Comparison of ENCODE assay signal across 8 cellular contexts in genomic region chr1:213014642-213015041, GRCh38. TPM values are rescaled to one million over a fixed set of nuclear protein-coding genes. Genes with fewer than 3 reads are reported as not detected.
DNase-seq lines count a peak whose midpoint lies in the region; ATAC-seq, FAIRE-seq and TF ChIP-seq lines count a peak whose summit lies in the region.

No MANE protein-coding gene starts in this region.

- H3K4me1 ChIP-seq in A549 (peaks cover 11% of the 10 kb centered on the region; the same call in 2 of the 3 replicates), psoas muscle (peaks cover 22% of the 10 kb centered on the region)

- H3K27me3 ChIP-seq in psoas muscle (ENCODE audit: insufficient read depth in 3 of 3, low read length in 2 of 3) = no peaks in the 10 kb centered on the region

- no peak for TF ChIP-seq POLR2A in A549 (IDR thresholded peaks at IDR 0.05; ENCODE audit: low read length)

- POLR2A ChIA-PET in A549 (lab: Yijun Ruan, JAX) = no interaction called here

- no peak for TF ChIP-seq EP300 in A549 (IDR thresholded peaks at IDR 0.05)

- DNase-seq in A549 (ENCODE audit: low read depth in 1 of 2, low spot score in 1 of 2) = peak in 1 of 2 experiments; percentile 10
- DNase-seq in GM12865 (ENCODE audit: low read depth) = peak; percentile 12
- DNase-seq in SW480 (ENCODE audit: low spot score) = peak; percentile 14
- peak; percentile 36 for DNase-seq in fibroblast of pulmonary artery (ENCODE audit: low read depth)
- no peak for DNase-seq in psoas muscle
- no peak for DNase-seq in NCI-H2196 treated with DMSO at 0.1 percent for 48 hours (lab: John Stamatoyannopoulos, UW; ENCODE audit: unreplicated experiment)
- DNase-seq in activated CD8-positive, alpha-beta memory T cell treated with anti-CD3 and anti-CD28 coated beads for 24 hours = no peak
- DNase-seq in NCI-H2029 (lab: John Stamatoyannopoulos, UW) = no peak

- TF ChIP-seq CTCF in A549 (IDR thresholded peaks at IDR 0.05) (no peak), GM12865 (IDR thresholded peaks at IDR 0.05; ENCODE audit: insufficient read depth, low read depth, low read length, missing control alignments) (no peak), fibroblast of pulmonary artery (IDR thresholded peaks at IDR 0.05; ENCODE audit: low read length, missing control alignments) (no peak), psoas muscle (IDR thresholded peaks at IDR 0.05) (no peak)

- peak overlapping the region; percentile 73 for H3K4me2 ChIP-seq in A549

- no peak for TF ChIP-seq RAD21 in A549 (conservative IDR thresholded peaks at IDR 0.05 in 1 of 2, IDR thresholded peaks at IDR 0.05 in 1 of 2)

- WGBS in A549 (ENCODE audit: missing lambda C conversion rate) = 4% methylated on average over 7 of the region's 7 CpGs
- 8 to 10% (median 8%) methylated on average over 7 of the region's 7 CpGs for WGBS in psoas muscle, 3 donors

- ATAC-seq in A549 = peak in 1 of 2 experiments; percentile 3; a peak in 2 of 6 replicates
- ATAC-seq in psoas muscle = peak in 1 of 4 donors; percentile 2

- peak overlapping the region; percentile 92 to 94 for H3K27ac ChIP-seq in A549
- H3K27ac ChIP-seq in psoas muscle = peak overlapping the region; percentile 88

- peaks cover 0 to 24% of the 10 kb centered on the region in 2 donors for H3K36me3 ChIP-seq in psoas muscle (ENCODE audit: insufficient read depth in 1 of 2, low read depth in 1 of 2)

- H3K4me3 ChIP-seq in A549 = peak overlapping the region; percentile 60
- peak overlapping the region; percentile 95 for H3K4me3 ChIP-seq in GM12865 (ENCODE audit: low read depth, low read length)
- peak overlapping the region; percentile 85 for H3K4me3 ChIP-seq in fibroblast of pulmonary artery (replicated peaks; ENCODE audit: low read depth, low read length)
- peak overlapping the region; percentile 92 for H3K4me3 ChIP-seq in psoas muscle

- no peak for FAIRE-seq in A549 (lab: Jason Lieb, UNC)

- CTCF ChIA-PET in A549 (lab: Yijun Ruan, JAX) = interaction anchor here (1.2 to 1.8 kb wide), 2 partner anchors 17 to 19 kb away, joined by 3 to 9 read pairs; no protein-coding TSS in a partner anchor

- no peaks in the 10 kb centered on the region for H3K9me3 ChIP-seq in A549
- H3K9me3 ChIP-seq in psoas muscle = no peaks in the 10 kb centered on the region

- intact Hi-C loops in psoas muscle (cut with DNase I) = no loop called here

TF ChIP-seq in A549, 52 proteins besides CTCF, POLR2A, EP300 and RAD21:
- no peak for TF ChIP-seq ELK1 (IDR thresholded peaks at IDR 0.05; ENCODE audit: low read depth, low read length)
- 0 out of 2 replicates have a peak, but pooled peaks have one; percentile 14 for TF ChIP-seq PHF8 (IDR thresholded peaks at IDR 0.05; ENCODE audit: borderline replicate concordance, low read depth)
- 0 out of 2 replicates have a peak, but pooled peaks have one; percentile 34 for TF ChIP-seq FOSB (CRISPR knock-in tag; IDR thresholded peaks at IDR 0.05)

RNA-seq across cellular contexts. Expression of gene ANGEL2, which starts 1.0 kb away (rescaled TPM):
- 38.9 and 42.3 TPM in 2 replicates for polyA plus RNA-seq in A549 (2011; rRNA removed)
- polyA plus RNA-seq in A549 (2012; cell fraction: cytosol; rRNA removed) = 7.7 and 8.9 TPM in 2 replicates
- polyA plus RNA-seq in A549 (2012; cell fraction: nucleus; rRNA removed) = 10.5 and 19.1 TPM in 2 replicates
- polyA plus RNA-seq in A549 (2017; fragmentation: RNase III; extraction: RNeasy Plus Mini Kit Qiagen cat#74134 plus additional on column Dnase treatment) = 19.4 to 22.1 TPM (median 20.4 TPM) in 3 replicates
- 23.2 and 23.8 TPM in 2 replicates for polyA minus RNA-seq in A549 (2011; rRNA and poly(A)+ RNA removed)
- total RNA-seq in psoas muscle = 10 to 100 TPM; 18.2 to 24.9 (median 19.5) TPM
- polyA plus RNA-seq in psoas muscle = 10 to 100 TPM in 1 of 3 donors, 1 to 10 TPM in 2; 7.3 to 18.0 (median 7.5) TPM

RNA-seq across cellular contexts. Expression of gene RPS6KC1, which starts 36.4 kb away (rescaled TPM):
- polyA plus RNA-seq in A549 (2011; rRNA removed) (21.7 and 25.4 TPM in 2 replicates), A549 (2017; fragmentation: RNase III; extraction: RNeasy Plus Mini Kit Qiagen cat#74134 plus additional on column Dnase treatment) (10.4 to 11.7 TPM (median 10.5 TPM) in 3 replicates), psoas muscle (10 to 100 TPM in 2 of 3 donors, 1 to 10 TPM in 1; 8.0 to 19.8 (median 15.7) TPM)
- 3.4 and 4.0 TPM in 2 replicates for polyA plus RNA-seq in A549 (2012; cell fraction: cytosol; rRNA removed)
- polyA plus RNA-seq in A549 (2012; cell fraction: nucleus; rRNA removed) = 2.3 and 3.9 TPM in 2 replicates
- 12.0 and 16.6 TPM in 2 replicates for polyA minus RNA-seq in A549 (2011; rRNA and poly(A)+ RNA removed)
- 10 to 100 TPM; 12.1 to 15.7 (median 13.3) TPM for total RNA-seq in psoas muscle

Comparison
In these comparisons a context has a peak if more than half of its experiments do, and no peak if none do; other contexts are left out.
1. DNase-seq: peak in GM12865 (single experiment), SW480 (single experiment) and fibroblast of pulmonary artery (single experiment); none in psoas muscle (0 of 2), NCI-H2196 treated with DMSO at 0.1 percent for 48 hours (single experiment), activated CD8-positive, alpha-beta memory T cell treated with anti-CD3 and anti-CD28 coated beads for 24 hours (single experiment) and NCI-H2029 (single experiment).
2. Peak in every context shown above with its lines, with median percentiles within 50 percentile points of each other: H3K4me3 ChIP-seq.